Comparison of ENCODE assay signal across 13 cellular contexts in the genomic region with DNA sequence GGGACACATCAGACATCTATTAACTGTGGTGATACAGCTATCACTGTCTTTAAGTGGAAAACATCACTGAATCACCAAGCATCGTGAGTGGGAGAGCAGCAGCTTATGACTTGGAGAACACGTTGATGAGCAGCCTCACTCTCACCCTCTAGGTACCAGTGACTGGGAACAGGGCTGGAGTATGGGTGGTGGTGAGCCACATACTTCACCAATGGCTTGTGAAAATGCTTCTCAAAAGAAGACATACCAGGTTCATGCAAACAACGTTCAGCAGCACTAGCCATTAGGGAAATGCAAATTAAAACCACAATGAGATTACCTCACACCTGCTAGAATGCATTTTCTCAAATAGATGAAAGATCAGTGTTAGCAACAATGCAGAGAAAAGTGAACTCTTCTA. TPM values are rescaled to one million over a fixed set of nuclear protein-coding genes. Genes with fewer than 3 reads are reported as not detected.
DNase-seq lines count a peak whose midpoint lies in the region; ATAC-seq and TF ChIP-seq lines count a peak whose summit lies in the region.
"Had no signal": no experiment of that assay in that cellular context is flagged by ENCODE, and none has a peak within 500 bp of the region (broad histone marks: within the 10 kb centered on the region; RNA-seq: fewer than 3 reads in every experiment).

No MANE protein-coding gene starts in this region.

- H4K20me1 ChIP-seq in MM.1S (ENCODE audit: insufficient read depth, low read length): peaks cover 7% of the 10 kb centered on the region; the same call in 1 of the 2 replicates

- peaks cover 35% of the 10 kb centered on the region for H3K79me2 ChIP-seq in MM.1S (ENCODE audit: low read length)

- no peak overlapping the region for H3K9ac ChIP-seq in MM.1S (ENCODE audit: low read length)

- DNase-seq in GM12865 (ENCODE audit: low read depth): peak; percentile 78
- DNase-seq in MM.1S: peak; percentile 86
- no peak for DNase-seq in NCI-H446 treated with DMSO at 0.1 percent for 48 hours (lab: John Stamatoyannopoulos, UW)
- no peak for DNase-seq in heart right ventricle
- DNase-seq in H4 (ENCODE audit: low spot score): no peak
- no peak for DNase-seq in brain microvascular endothelial cell
- DNase-seq: activated CD8-positive, alpha-beta T cell treated with anti-CD3 and anti-CD28 coated beads for 36 hours; gastrocnemius medialis; NCI-H1105 treated with DMSO at 0.1 percent for 48 hours; stomach had no signal

- H3K27ac ChIP-seq in MM.1S (ENCODE audit: low read length) (peak overlapping the region; percentile 34; the same call in 1 of the 2 replicates), heart right ventricle (no peak overlapping the region), brain microvascular endothelial cell (no peak overlapping the region)
- H3K27ac ChIP-seq: cardiac muscle cell, stomach had no signal

- H3K9me3 ChIP-seq in MM.1S (replicated peaks; ENCODE audit: insufficient read depth, low read length): no peaks in the 10 kb centered on the region
- H3K9me3 ChIP-seq in heart right ventricle: no peaks in the 10 kb centered on the region
- H3K9me3 ChIP-seq: gastrocnemius medialis, stomach had no signal

- H3F3A ChIP-seq in MM.1S (ENCODE audit: insufficient read depth, low read length): peaks cover 84% of the 10 kb centered on the region

- H3K27me3 ChIP-seq in MM.1S (replicated peaks; ENCODE audit: insufficient read depth, low read length) (no peaks in the 10 kb centered on the region), heart right ventricle (no peaks in the 10 kb centered on the region), brain microvascular endothelial cell (replicated peaks) (no peaks in the 10 kb centered on the region)
- H3K27me3 ChIP-seq: cardiac muscle cell, gastrocnemius medialis, stomach had no signal

- H3K36me3 ChIP-seq in MM.1S (replicated peaks; ENCODE audit: insufficient read depth, low read length) (peaks cover 23% of the 10 kb centered on the region), heart right ventricle (peaks cover 0 to 81% (median 53%) of the 10 kb centered on the region in 9 donors), brain microvascular endothelial cell (replicated peaks) (peaks cover 79% of the 10 kb centered on the region)

- no peaks in the 10 kb centered on the region for H3K9me2 ChIP-seq in MM.1S (replicated peaks; ENCODE audit: insufficient read depth, low read length)

- peaks cover 51% of the 10 kb centered on the region for H3K4me1 ChIP-seq in MM.1S (ENCODE audit: low read length)
- H3K4me1 ChIP-seq in heart right ventricle: peaks cover 0 to 30% (median 12%) of the 10 kb centered on the region in 9 donors

- H3K4me3 ChIP-seq in GM12865 (ENCODE audit: low read depth, low read length) (no peak overlapping the region), MM.1S (ENCODE audit: low read length) (no peak overlapping the region), heart right ventricle (no peak overlapping the region), brain microvascular endothelial cell (ENCODE audit: low read depth, low read length) (no peak overlapping the region)
- H3K4me3 ChIP-seq: cardiac muscle cell, gastrocnemius medialis, stomach had no signal

- H2AFZ ChIP-seq in MM.1S (ENCODE audit: low read length): no peak overlapping the region

- H3K4me2 ChIP-seq in MM.1S (ENCODE audit: low read depth, low read length): no peak overlapping the region

- ATAC-seq in GM19397 (IDR thresholded peaks at IDR 0.05; ENCODE audit: unreplicated experiment): peak; percentile 67
- ATAC-seq in HG02870 (IDR thresholded peaks at IDR 0.05; ENCODE audit: unreplicated experiment): peak; percentile 48
- ATAC-seq in heart right ventricle: no peak
- ATAC-seq: activated CD8-positive, alpha-beta T cell treated with anti-CD3 and anti-CD28 coated beads for 36 hours; gastrocnemius medialis had no signal

- 35 to 42% methylated on average over 3 of the region's 3 CpGs for WGBS in heart right ventricle, 2 donors

- intact Hi-C loops in heart right ventricle (cut with DNase I): no loop called here

- in situ Hi-C loops in brain microvascular endothelial cell (cut with HindIII; ENCODE audit: low pct_ligation_motif_present, low sequenced_read_pairs): no loop called here

- TF ChIP-seq CTCF in GM12865 (IDR thresholded peaks at IDR 0.05; ENCODE audit: insufficient read depth, low read depth, low read length, missing control alignments): no peak
- no peak for TF ChIP-seq CTCF in MM.1S (IDR thresholded peaks at IDR 0.05; ENCODE audit: low read length)
- TF ChIP-seq CTCF in heart right ventricle (IDR thresholded peaks at IDR 0.05): no peak
- TF ChIP-seq CTCF in brain microvascular endothelial cell (IDR thresholded peaks at IDR 0.05; ENCODE audit: low read depth, low read length, missing control alignments): no peak

RNA-seq across cellular contexts. Expression of a gene that starts 25.3 kb away (rescaled TPM):
- total RNA-seq in heart right ventricle: 10 to 100 TPM; 41.6 to 59.1 (median 47.3) TPM
- polyA plus RNA-seq in heart right ventricle: 10 to 100 TPM; 29.0 to 55.5 TPM
- total RNA-seq in H4 (2014; rRNA removed; shearing (Covaris generic)): 85.0 and 114 TPM in 2 replicates

RNA-seq across cellular contexts. Expression of a gene that starts 25.5 kb away (rescaled TPM):
- 10 to 100 TPM in 8 of 10 donors, 1 to 10 TPM in 2; 9.7 to 16.0 (median 12.9) TPM for total RNA-seq in heart right ventricle
- 10 to 100 TPM in 1 of 2 donors, 1 to 10 TPM in 1; 6.0 to 14.1 TPM for polyA plus RNA-seq in heart right ventricle
- total RNA-seq in H4 (2014; rRNA removed; shearing (Covaris generic)): 9.5 and 12.0 TPM in 2 replicates

Comparison
In these comparisons a context has a peak if more than half of its experiments do, and no peak if none do; other contexts are left out.
1. DNase-seq: peak in GM12865 (single experiment) and MM.1S (single experiment); none in NCI-H446 treated with DMSO at 0.1 percent for 48 hours (single experiment), heart right ventricle (0 of 2), H4 (single experiment) and brain microvascular endothelial cell (single experiment).
2. ATAC-seq: peak in GM19397 (single experiment) and HG02870 (single experiment); none in heart right ventricle (0 of 8).